Comparison of ENCODE assay signal across 30 cellular contexts in the genomic region with DNA sequence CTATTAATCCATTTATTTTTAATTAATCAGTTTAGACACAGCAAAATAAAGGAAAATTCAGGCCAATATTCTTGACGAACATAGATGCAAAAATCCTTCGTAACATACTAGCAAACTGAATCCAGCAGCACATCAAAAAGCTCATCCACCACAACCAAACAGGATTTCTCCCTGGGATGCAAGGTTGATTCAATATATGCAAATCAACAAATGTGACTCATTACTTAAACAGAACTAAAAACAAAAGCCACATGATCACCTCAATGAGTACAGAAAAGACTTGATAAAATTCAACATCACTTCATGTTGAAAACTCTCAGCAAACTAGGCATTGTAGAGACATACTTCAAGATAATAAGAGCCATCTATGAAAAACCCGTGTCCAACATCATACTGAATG.
"Had no signal": no experiment of that assay in that cellular context is flagged by ENCODE, and none has a peak within 500 bp of the region (broad histone marks: within the 10 kb centered on the region; RNA-seq: fewer than 3 reads in every experiment).

No MANE protein-coding gene starts in this region.

- H3K9ac ChIP-seq: SK-N-SH had no signal

- H3K27me3 ChIP-seq: cardiac muscle cell, SJSA1 had no signal

- H3K9me3 ChIP-seq: SJSA1, SK-N-SH had no signal

- H3K27ac ChIP-seq: cardiac muscle cell, SJSA1 had no signal

- DNase-seq: activated CD4-positive, alpha-beta memory T cell treated with anti-CD3 and anti-CD28 coated beads for 36 hours; activated CD4-positive, alpha-beta T cell treated with anti-CD3 and anti-CD28 coated beads for 4 hours; activated CD4-positive, alpha-beta T cell treated with anti-CD3 and anti-CD28 coated beads, Interleukin-2, amount 50 U/mL, for 1 hour; activated CD8-positive, alpha-beta memory T cell treated with anti-CD3 and anti-CD28 coated beads, Interleukin-2, amount 50 U/mL, for 4 hours; activated effector memory CD4-positive, alpha-beta T cell treated with Interleukin-2 at 50 U/mL for 16 hours; activated naive CD4-positive, alpha-beta T cell; activated naive CD4-positive, alpha-beta T cell treated with anti-CD3 and anti-CD28 coated beads, Interleukin-2, amount 50 U/mL, for 16 hours; activated naive CD8-positive, alpha-beta T cell treated with anti-CD3 and anti-CD28 coated beads for 36 hours; activated T-cell treated with anti-CD3 and anti-CD28 coated beads for 4 hours; activated T-cell treated with anti-CD3 and anti-CD28 coated beads, Interleukin-2, amount 50 U/mL, for 4 hours; amniotic stem cell; aorta; Karpas-422; MM.1S; MV-4-11; NCI-H1092; NCI-H1436 treated with DMSO at 0.1 percent for 48 hours; NCI-H1694 treated with DMSO at 0.1 percent for 48 hours; NCI-H2029; NCI-H345; NCI-H524 treated with DMSO at 0.1 percent for 48 hours; RPMI8226; SHP77 treated with DMSO at 0.1 percent for 48 hours; SK-N-SH had no signal

- H3K36me3 ChIP-seq: cardiac muscle cell, SJSA1 had no signal

- H3K4me2 ChIP-seq: SK-N-SH had no signal

- FAIRE-seq: TTC549 had no signal

- H3K4me3 ChIP-seq: cardiac muscle cell, SJSA1 had no signal

- ATAC-seq: activated CD4-positive, CD25-positive, alpha-beta regulatory T cell treated with anti-CD3 and anti-CD28 coated beads, Interleukin-2, amount 50 U/mL, for 24 hours; activated T-cell treated with anti-CD3 and anti-CD28 coated beads, Interleukin-2, amount 50 U/mL, for 4 hours; Panc1; WTC11 had no signal
